15 cellular contexts compared by ENCODE assay signal in genomic region chr1:3892748-3893147, GRCh38. TPM values are rescaled to one million over a fixed set of nuclear protein-coding genes. Genes with fewer than 3 reads are reported as not detected.
DNase-seq lines count a peak whose midpoint lies in the region; ATAC-seq and TF ChIP-seq lines count a peak whose summit lies in the region.
"Had no signal": no experiment of that assay in that cellular context is flagged by ENCODE, and none has a peak within 500 bp of the region (broad histone marks: within the 10 kb centered on the region; RNA-seq: fewer than 3 reads in every experiment).

No MANE protein-coding gene starts in this region.

- no peak overlapping the region for H3K4me2 ChIP-seq in OCI-LY1 (ENCODE audit: low read length)

- no peak for ATAC-seq in stimulated activated naive CD8-positive, alpha-beta T cell treated with anti-CD3 and anti-CD28 coated beads, Interleukin-15, amount 100 ng/mL, for 72 hours
- ATAC-seq: K562, SK-N-SH treated with all-trans-retinoic acid at 6 μM for 48 hours had no signal

- peaks cover 4% of the 10 kb centered on the region for H3K9me3 ChIP-seq in CD8-positive, alpha-beta memory T cell (ENCODE audit: low read length)
- H3K9me3 ChIP-seq in OCI-LY1 (ENCODE audit: low read length) (no peaks in the 10 kb centered on the region), prostate gland (no peaks in the 10 kb centered on the region)

- TF ChIP-seq POLR2A in prostate gland (IDR thresholded peaks at IDR 0.05): no peak

- no peak for TF ChIP-seq CTCF in OCI-LY1 (IDR thresholded peaks at IDR 0.05; ENCODE audit: low read length)
- no peak for TF ChIP-seq CTCF in prostate gland (IDR thresholded peaks at IDR 0.05)

- no peaks in the 10 kb centered on the region for H3K27me3 ChIP-seq in CD8-positive, alpha-beta memory T cell (ENCODE audit: insufficient read depth, low read length, poor library complexity, severe bottlenecking)
- H3K27me3 ChIP-seq in OCI-LY1 (ENCODE audit: insufficient read depth, low read length) (no peaks in the 10 kb centered on the region), prostate gland (replicated peaks; ENCODE audit: insufficient read depth) (no peaks in the 10 kb centered on the region)

- intact Hi-C loops in cardiac septum (cut with DNase I) (no loop called here), prostate gland (cut with DNase I) (no loop called here)

- 30% methylated on average over 14 of the region's 14 CpGs for WGBS in prostate gland

- H3K9me3 Mint-ChIP-seq in CD8-positive, alpha-beta memory T cell: peaks cover under 1 to 6% (median 3%) of the 10 kb centered on the region in 5 donors
- H3K9me3 Mint-ChIP-seq in stimulated activated naive CD8-positive, alpha-beta T cell treated with anti-CD3 and anti-CD28 coated beads, Interleukin-15, amount 100 ng/mL, for 72 hours: peaks cover 5 to 9% of the 10 kb centered on the region in 2 donors

- peaks cover 1 to 63% (median 20%) of the 10 kb centered on the region in 3 donors for H3K36me3 Mint-ChIP-seq in CD8-positive, alpha-beta memory T cell

- H3K9me2 ChIP-seq in OCI-LY1 (ENCODE audit: low read depth, low read length): no peaks in the 10 kb centered on the region

- POLR2A ChIA-PET in CD8-positive, alpha-beta memory T cell (lab: Charles Lee): no interaction called here

- no peak overlapping the region for H3K9ac ChIP-seq in OCI-LY1 (ENCODE audit: low read length)

- no peak for DNase-seq in CD8-positive, alpha-beta memory T cell
- DNase-seq in cardiac septum (ENCODE audit: low spot score) (peak; percentile 70), prostate gland (ENCODE audit: low spot score) (peak; percentile 59), COLO668 (lab: John Stamatoyannopoulos, UW; ENCODE audit: unreplicated experiment) (no peak), putamen (ENCODE audit: low spot score) (no peak)
- no peak for DNase-seq in activated CD4-positive, CD25-positive, alpha-beta regulatory T cell (lab: John Stamatoyannopoulos, UW)
- DNase-seq in stimulated activated naive CD8-positive, alpha-beta T cell treated with anti-CD3 and anti-CD28 coated beads, Interleukin-15, amount 100 ng/mL, for 72 hours: no peak
- DNase-seq: activated naive CD4-positive, alpha-beta T cell treated with anti-CD3 and anti-CD28 coated beads for 36 hours; foreskin melanocyte; NCI-H226; OCI-M1; WERI-Rb-1 had no signal

- no peak overlapping the region for H3K27ac ChIP-seq in CD8-positive, alpha-beta memory T cell (ENCODE audit: low read depth, low read length)
- H3K27ac ChIP-seq in OCI-LY1 (ENCODE audit: low read depth, low read length, poor library complexity, severe bottlenecking) (peak overlapping the region; percentile 20), prostate gland (no peak overlapping the region)
- H3K27ac ChIP-seq: WERI-Rb-1 had no signal

- no peaks in the 10 kb centered on the region for H3F3A ChIP-seq in OCI-LY1 (ENCODE audit: insufficient read depth, low read length)

- peak overlapping the region in 1 of 7 donors; percentile 24 for H3K4me3 Mint-ChIP-seq in CD8-positive, alpha-beta memory T cell
- no peak overlapping the region for H3K4me3 Mint-ChIP-seq in stimulated activated naive CD8-positive, alpha-beta T cell treated with anti-CD3 and anti-CD28 coated beads, Interleukin-15, amount 100 ng/mL, for 72 hours
- H3K4me3 Mint-ChIP-seq: activated naive CD4-positive, alpha-beta T cell treated with anti-CD3 and anti-CD28 coated beads for 36 hours had no signal

- peak overlapping the region; percentile 15 to 92 (median 68) for H3K27ac Mint-ChIP-seq in CD8-positive, alpha-beta memory T cell
- peak overlapping the region in 1 of 2 donors; percentile 29 for H3K27ac Mint-ChIP-seq in stimulated activated naive CD8-positive, alpha-beta T cell treated with anti-CD3 and anti-CD28 coated beads, Interleukin-15, amount 100 ng/mL, for 72 hours
- H3K27ac Mint-ChIP-seq: activated naive CD4-positive, alpha-beta T cell treated with anti-CD3 and anti-CD28 coated beads for 36 hours had no signal

- no peak overlapping the region for H2AFZ ChIP-seq in OCI-LY1 (ENCODE audit: low read length)

- CTCF ChIA-PET in CD8-positive, alpha-beta memory T cell (lab: Charles Lee): no interaction called here

- no peaks in the 10 kb centered on the region for H4K20me1 ChIP-seq in OCI-LY1 (ENCODE audit: insufficient read depth, low read length)

- H3K27me3 Mint-ChIP-seq in CD8-positive, alpha-beta memory T cell: no peaks in the 10 kb centered on the region
- no peaks in the 10 kb centered on the region for H3K27me3 Mint-ChIP-seq in stimulated activated naive CD8-positive, alpha-beta T cell treated with anti-CD3 and anti-CD28 coated beads, Interleukin-15, amount 100 ng/mL, for 72 hours

- H3K4me3 ChIP-seq in CD8-positive, alpha-beta memory T cell (ENCODE audit: low read length): no peak overlapping the region
- H3K4me3 ChIP-seq in OCI-LY1 (ENCODE audit: low read depth, low read length, poor library complexity, severe bottlenecking) (no peak overlapping the region), prostate gland (no peak overlapping the region)
- H3K4me3 ChIP-seq: K562 had no signal

- H3K36me3 ChIP-seq in CD8-positive, alpha-beta memory T cell (ENCODE audit: insufficient read depth, low read length): peaks cover 26% of the 10 kb centered on the region
- H3K36me3 ChIP-seq in OCI-LY1 (ENCODE audit: insufficient read depth, low read length) (peaks cover 57% of the 10 kb centered on the region), prostate gland (peaks cover 0 to 5% of the 10 kb centered on the region in 2 donors)

- H3K4me1 ChIP-seq in CD8-positive, alpha-beta memory T cell (ENCODE audit: insufficient read depth, low read length): peaks cover 8% of the 10 kb centered on the region
- H3K4me1 ChIP-seq in OCI-LY1 (ENCODE audit: insufficient read depth, low read length, severe bottlenecking) (peaks cover 8% of the 10 kb centered on the region), prostate gland (replicated peaks) (no peaks in the 10 kb centered on the region)

- H3K79me2 ChIP-seq in OCI-LY1 (ENCODE audit: insufficient read depth, low read length): peaks cover 16% of the 10 kb centered on the region

- H3K4me1 Mint-ChIP-seq in CD8-positive, alpha-beta memory T cell: peaks cover 29 to 57% (median 39%) of the 10 kb centered on the region in 3 donors
- peaks cover 49% of the 10 kb centered on the region for H3K4me1 Mint-ChIP-seq in stimulated activated naive CD8-positive, alpha-beta T cell treated with anti-CD3 and anti-CD28 coated beads, Interleukin-15, amount 100 ng/mL, for 72 hours

RNA-seq across cellular contexts. Expression of gene C1orf174, which starts 7.3 kb away (rescaled TPM):
- 10 to 100 TPM; 49.7 to 51.8 TPM for total RNA-seq in CD8-positive, alpha-beta memory T cell
- 31.1 TPM for polyA plus RNA-seq in CD8-positive, alpha-beta memory T cell
- 11.5 TPM for total RNA-seq in cardiac septum
- 10 to 100 TPM; 27.1 to 32.7 TPM for total RNA-seq in prostate gland

RNA-seq across cellular contexts. Expression of gene DFFB, which starts 35.5 kb away (rescaled TPM):
- 10 to 100 TPM; 10.9 to 14.6 TPM for total RNA-seq in CD8-positive, alpha-beta memory T cell
- polyA plus RNA-seq in CD8-positive, alpha-beta memory T cell: 8.3 TPM
- 2.9 TPM for total RNA-seq in cardiac septum
- total RNA-seq in prostate gland: 10 to 100 TPM in 1 of 2 donors, 1 to 10 TPM in 1; 5.3 to 20.5 TPM

RNA-seq across cellular contexts. Expression of gene CEP104, which starts 35.7 kb away (rescaled TPM):
- total RNA-seq in CD8-positive, alpha-beta memory T cell: 10 to 100 TPM; 45.0 to 47.0 TPM
- 29.4 TPM for polyA plus RNA-seq in CD8-positive, alpha-beta memory T cell
- total RNA-seq in cardiac septum (32.0 TPM), prostate gland (10 to 100 TPM; 20.9 to 28.5 TPM)

Comparison
In these comparisons a context has a peak if more than half of its experiments do, and no peak if none do; other contexts are left out.
1. DNase-seq: peak in cardiac septum (single experiment) and prostate gland (single experiment); none in CD8-positive, alpha-beta memory T cell (0 of 5), activated CD4-positive, CD25-positive, alpha-beta regulatory T cell (0 of 4), stimulated activated naive CD8-positive, alpha-beta T cell treated with anti-CD3 and anti-CD28 coated beads, Interleukin-15, amount 100 ng/mL, for 72 hours (0 of 2), COLO668 (single experiment) and putamen (single experiment).